In genomic region chr12:101901782-101902181, GRCh38 we compare ENCODE assay signal across 19 cellular contexts.
"Had no signal": no experiment of that assay in that cellular context is flagged by ENCODE, and none has a peak within 500 bp of the region (broad histone marks: within the 10 kb centered on the region; RNA-seq: fewer than 3 reads in every experiment).

No MANE protein-coding gene starts in this region.

- H3K27me3 ChIP-seq: MG63, SJSA1 had no signal

- H3K4me3 ChIP-seq: MG63, SJSA1, SK-N-MC had no signal

- DNase-seq: KBM-7, MG63, NCI-H1092 treated with DMSO at 0.1 percent for 48 hours, NCI-H1436, NCI-H187, NCI-H2029, NCI-H2081 treated with DMSO at 0.1 percent for 48 hours, NCI-H2171, NCI-H226, NCI-H446, NCI-H510A, NCI-H524 treated with DMSO at 0.1 percent for 48 hours, NCI-H69, NCI-H774, Right ventricle myocardium superior, RPMI8226, SIG-M5 had no signal

- H3K9me3 ChIP-seq: MG63, SJSA1 had no signal

- H3K4me1 ChIP-seq: SJSA1 had no signal

- H3K27ac ChIP-seq: SJSA1, SK-N-MC had no signal
